In the genomic region with DNA sequence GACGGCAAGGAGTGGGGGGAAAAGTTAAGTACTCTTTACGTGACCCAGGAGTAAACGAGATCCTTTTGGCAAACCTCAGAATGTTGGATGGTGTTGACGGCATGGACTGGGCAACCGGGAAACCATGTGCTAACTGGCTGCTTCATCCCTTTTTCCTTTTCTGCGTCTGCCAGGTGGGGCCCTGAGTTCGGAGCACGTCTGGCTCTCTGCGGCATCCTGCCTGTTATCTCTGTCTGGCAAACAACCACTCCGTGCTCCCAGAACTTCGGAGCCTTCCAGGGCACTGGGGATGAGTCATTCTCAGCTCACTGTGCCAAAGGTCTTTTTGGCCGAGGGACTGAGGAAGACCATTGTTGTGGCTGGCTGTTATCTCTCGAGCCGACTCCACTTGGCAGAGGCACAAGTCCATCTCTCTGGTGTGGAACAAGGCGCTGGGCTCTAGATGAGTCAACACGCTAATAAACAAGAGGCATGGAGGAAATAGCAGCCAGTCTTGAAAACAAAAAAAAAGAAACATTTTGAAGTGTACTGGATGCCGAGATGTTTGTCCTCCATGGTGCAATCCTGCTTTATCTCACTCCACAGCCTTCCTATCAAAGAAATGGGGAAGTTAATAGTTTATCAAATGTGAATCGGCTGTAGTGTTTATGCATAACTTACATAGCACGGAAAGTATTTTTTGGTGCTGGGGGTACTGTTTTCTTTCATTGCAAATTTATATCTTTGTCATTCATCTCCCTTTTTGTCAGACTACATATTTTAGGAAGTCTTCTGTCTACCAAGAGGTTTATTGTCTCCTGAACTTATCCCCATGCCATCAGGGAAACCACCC, we compare ENCODE assay signal across 1 cellular context.
TF ChIP-seq lines count a peak whose summit lies in the region.

No MANE protein-coding gene starts in this region.

TF ChIP-seq in HepG2, 621 proteins besides CTCF, POLR2A, EP300 and RAD21 (continued from another document and continues in another):
- TF ChIP-seq, protein P1, sequence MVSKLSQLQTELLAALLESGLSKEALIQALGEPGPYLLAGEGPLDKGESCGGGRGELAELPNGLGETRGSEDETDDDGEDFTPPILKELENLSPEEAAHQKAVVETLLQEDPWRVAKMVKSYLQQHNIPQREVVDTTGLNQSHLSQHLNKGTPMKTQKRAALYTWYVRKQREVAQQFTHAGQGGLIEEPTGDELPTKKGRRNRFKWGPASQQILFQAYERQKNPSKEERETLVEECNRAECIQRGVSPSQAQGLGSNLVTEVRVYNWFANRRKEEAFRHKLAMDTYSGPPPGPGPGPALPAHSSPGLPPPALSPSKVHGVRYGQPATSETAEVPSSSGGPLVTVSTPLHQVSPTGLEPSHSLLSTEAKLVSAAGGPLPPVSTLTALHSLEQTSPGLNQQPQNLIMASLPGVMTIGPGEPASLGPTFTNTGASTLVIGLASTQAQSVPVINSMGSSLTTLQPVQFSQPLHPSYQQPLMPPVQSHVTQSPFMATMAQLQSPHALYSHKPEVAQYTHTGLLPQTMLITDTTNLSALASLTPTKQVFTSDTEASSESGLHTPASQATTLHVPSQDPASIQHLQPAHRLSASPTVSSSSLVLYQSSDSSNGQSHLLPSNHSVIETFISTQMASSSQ (IDR thresholded peaks at IDR 0.05; ENCODE audit: low read depth), result peak; percentile 17; the same call in 1 of the 2 replicates
- TF ChIP-seq, protein P1 (CRISPR knock-in tag; IDR thresholded peaks at IDR 0.05; ENCODE audit: borderline replicate concordance), result peak; percentile 78; the same call in 1 of the 2 replicates
- TF ChIP-seq ZNF3 (CRISPR knock-in tag; IDR thresholded peaks at IDR 0.05) (no peak; the same call in 1 of the 2 replicates), ZNF776 (CRISPR knock-in tag; IDR thresholded peaks at IDR 0.05) (no peak; the same call in 1 of the 2 replicates), RXRA (CRISPR knock-in tag; IDR thresholded peaks at IDR 0.05) (peak; percentile 100), HNRNPLL (IDR thresholded peaks at IDR 0.05; ENCODE audit: low read depth, low read length, poor library complexity, severe bottlenecking) (peak; percentile 59), ZNF296 (CRISPR knock-in tag; conservative IDR thresholded peaks at IDR 0.05) (no peak), NONO (IDR thresholded peaks at IDR 0.05) (no peak), NONO (CRISPR knock-in tag; conservative IDR thresholded peaks at IDR 0.05) (peak; percentile 93), ZNF446 (CRISPR knock-in tag; IDR thresholded peaks at IDR 0.05) (no peak), SNAI1 (CRISPR knock-in tag; IDR thresholded peaks at IDR 0.05; ENCODE audit: borderline replicate concordance) (no peak), KAT2B (IDR thresholded peaks at IDR 0.05; ENCODE audit: borderline replicate concordance, low read depth, low read length) (no peak), ZNF234 (CRISPR knock-in tag; conservative IDR thresholded peaks at IDR 0.05) (no peak), ZNF563 (CRISPR knock-in tag; IDR thresholded peaks at IDR 0.05) (peak; percentile 61; the same call in 1 of the 2 replicates), HNRNPL (IDR thresholded peaks at IDR 0.05; ENCODE audit: low read depth, low read length) (peak; percentile 86; the same call in 1 of the 2 replicates), SUZ12 (IDR thresholded peaks at IDR 0.05; ENCODE audit: low read depth, low read length) (no peak; the same call in 1 of the 2 replicates), NCOA5 (CRISPR knock-in tag; IDR thresholded peaks at IDR 0.05) (no peak), KDM3A (CRISPR knock-in tag; IDR thresholded peaks at IDR 0.05; ENCODE audit: low read depth) (peak; percentile 85), ELF3 (CRISPR knock-in tag; IDR thresholded peaks at IDR 0.05) (peak; percentile 93), MAFG (CRISPR knock-in tag; IDR thresholded peaks at IDR 0.05) (no peak), SIX1 (CRISPR knock-in tag; IDR thresholded peaks at IDR 0.05; ENCODE audit: borderline replicate concordance) (no peak; the same call in 1 of the 2 replicates), SRSF4 (IDR thresholded peaks at IDR 0.05; ENCODE audit: low read depth, low read length, poor library complexity, severe bottlenecking) (no peak), CREM (IDR thresholded peaks at IDR 0.05) (peak; percentile 84), CREM (CRISPR knock-in tag; IDR thresholded peaks at IDR 0.05) (no peak), JUNB (CRISPR knock-in tag; IDR thresholded peaks at IDR 0.05; ENCODE audit: borderline replicate concordance) (peak; percentile 100), MEIS2 (CRISPR knock-in tag; IDR thresholded peaks at IDR 0.05) (peak; percentile 46; the same call in 1 of the 2 replicates), TRIM24 (CRISPR knock-in tag; IDR thresholded peaks at IDR 0.05) (no peak), ZNF713 (CRISPR knock-in tag; IDR thresholded peaks at IDR 0.05) (no peak), SYNCRIP (IDR thresholded peaks at IDR 0.05; ENCODE audit: insufficient read depth, low read depth, low read length) (no peak), KDM1A (CRISPR knock-in tag; IDR thresholded peaks at IDR 0.05) (0 out of 2 replicates have a peak, but pooled peaks have one; percentile 46), YEATS2 (CRISPR knock-in tag; IDR thresholded peaks at IDR 0.05; ENCODE audit: borderline replicate concordance) (peak; percentile 78; the same call in 1 of the 2 replicates)
- TF ChIP-seq, protein P2, sequence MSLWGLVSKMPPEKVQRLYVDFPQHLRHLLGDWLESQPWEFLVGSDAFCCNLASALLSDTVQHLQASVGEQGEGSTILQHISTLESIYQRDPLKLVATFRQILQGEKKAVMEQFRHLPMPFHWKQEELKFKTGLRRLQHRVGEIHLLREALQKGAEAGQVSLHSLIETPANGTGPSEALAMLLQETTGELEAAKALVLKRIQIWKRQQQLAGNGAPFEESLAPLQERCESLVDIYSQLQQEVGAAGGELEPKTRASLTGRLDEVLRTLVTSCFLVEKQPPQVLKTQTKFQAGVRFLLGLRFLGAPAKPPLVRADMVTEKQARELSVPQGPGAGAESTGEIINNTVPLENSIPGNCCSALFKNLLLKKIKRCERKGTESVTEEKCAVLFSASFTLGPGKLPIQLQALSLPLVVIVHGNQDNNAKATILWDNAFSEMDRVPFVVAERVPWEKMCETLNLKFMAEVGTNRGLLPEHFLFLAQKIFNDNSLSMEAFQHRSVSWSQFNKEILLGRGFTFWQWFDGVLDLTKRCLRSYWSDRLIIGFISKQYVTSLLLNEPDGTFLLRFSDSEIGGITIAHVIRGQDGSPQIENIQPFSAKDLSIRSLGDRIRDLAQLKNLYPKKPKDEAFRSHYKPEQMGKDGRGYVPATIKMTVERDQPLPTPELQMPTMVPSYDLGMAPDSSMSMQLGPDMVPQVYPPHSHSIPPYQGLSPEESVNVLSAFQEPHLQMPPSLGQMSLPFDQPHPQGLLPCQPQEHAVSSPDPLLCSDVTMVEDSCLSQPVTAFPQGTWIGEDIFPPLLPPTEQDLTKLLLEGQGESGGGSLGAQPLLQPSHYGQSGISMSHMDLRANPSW (CRISPR knock-in tag; IDR thresholded peaks at IDR 0.05; ENCODE audit: borderline replicate concordance), result peak; percentile 82
- TF ChIP-seq, protein P3, sequence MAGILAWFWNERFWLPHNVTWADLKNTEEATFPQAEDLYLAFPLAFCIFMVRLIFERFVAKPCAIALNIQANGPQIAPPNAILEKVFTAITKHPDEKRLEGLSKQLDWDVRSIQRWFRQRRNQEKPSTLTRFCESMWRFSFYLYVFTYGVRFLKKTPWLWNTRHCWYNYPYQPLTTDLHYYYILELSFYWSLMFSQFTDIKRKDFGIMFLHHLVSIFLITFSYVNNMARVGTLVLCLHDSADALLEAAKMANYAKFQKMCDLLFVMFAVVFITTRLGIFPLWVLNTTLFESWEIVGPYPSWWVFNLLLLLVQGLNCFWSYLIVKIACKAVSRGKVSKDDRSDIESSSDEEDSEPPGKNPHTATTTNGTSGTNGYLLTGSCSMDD (CRISPR knock-in tag; IDR thresholded peaks at IDR 0.05), result no peak
- TF ChIP-seq, protein P4, sequence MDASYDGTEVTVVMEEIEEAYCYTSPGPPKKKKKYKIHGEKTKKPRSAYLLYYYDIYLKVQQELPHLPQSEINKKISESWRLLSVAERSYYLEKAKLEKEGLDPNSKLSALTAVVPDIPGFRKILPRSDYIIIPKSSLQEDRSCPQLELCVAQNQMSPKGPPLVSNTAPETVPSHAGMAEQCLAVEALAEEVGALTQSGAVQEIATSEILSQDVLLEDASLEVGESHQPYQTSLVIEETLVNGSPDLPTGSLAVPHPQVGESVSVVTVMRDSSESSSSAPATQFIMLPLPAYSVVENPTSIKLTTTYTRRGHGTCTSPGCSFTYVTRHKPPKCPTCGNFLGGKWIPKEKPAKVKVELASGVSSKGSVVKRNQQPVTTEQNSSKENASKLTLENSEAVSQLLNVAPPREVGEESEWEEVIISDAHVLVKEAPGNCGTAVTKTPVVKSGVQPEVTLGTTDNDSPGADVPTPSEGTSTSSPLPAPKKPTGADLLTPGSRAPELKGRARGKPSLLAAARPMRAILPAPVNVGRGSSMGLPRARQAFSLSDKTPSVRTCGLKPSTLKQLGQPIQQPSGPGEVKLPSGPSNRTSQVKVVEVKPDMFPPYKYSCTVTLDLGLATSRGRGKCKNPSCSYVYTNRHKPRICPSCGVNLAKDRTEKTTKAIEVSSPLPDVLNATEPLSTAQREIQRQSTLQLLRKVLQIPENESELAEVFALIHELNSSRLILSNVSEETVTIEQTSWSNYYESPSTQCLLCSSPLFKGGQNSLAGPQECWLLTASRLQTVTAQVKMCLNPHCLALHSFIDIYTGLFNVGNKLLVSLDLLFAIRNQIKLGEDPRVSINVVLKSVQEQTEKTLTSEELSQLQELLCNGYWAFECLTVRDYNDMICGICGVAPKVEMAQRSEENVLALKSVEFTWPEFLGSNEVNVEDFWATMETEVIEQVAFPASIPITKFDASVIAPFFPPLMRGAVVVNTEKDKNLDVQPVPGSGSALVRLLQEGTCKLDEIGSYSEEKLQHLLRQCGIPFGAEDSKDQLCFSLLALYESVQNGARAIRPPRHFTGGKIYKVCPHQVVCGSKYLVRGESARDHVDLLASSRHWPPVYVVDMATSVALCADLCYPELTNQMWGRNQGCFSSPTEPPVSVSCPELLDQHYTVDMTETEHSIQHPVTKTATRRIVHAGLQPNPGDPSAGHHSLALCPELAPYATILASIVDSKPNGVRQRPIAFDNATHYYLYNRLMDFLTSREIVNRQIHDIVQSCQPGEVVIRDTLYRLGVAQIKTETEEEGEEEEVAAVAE (CRISPR knock-in tag; IDR thresholded peaks at IDR 0.05; ENCODE audit: borderline replicate concordance), result no peak; the same call in 1 of the 2 replicates
- TF ChIP-seq, protein P5, sequence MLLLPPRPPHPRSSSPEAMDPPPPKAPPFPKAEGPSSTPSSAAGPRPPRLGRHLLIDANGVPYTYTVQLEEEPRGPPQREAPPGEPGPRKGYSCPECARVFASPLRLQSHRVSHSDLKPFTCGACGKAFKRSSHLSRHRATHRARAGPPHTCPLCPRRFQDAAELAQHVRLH (CRISPR knock-in tag; IDR thresholded peaks at IDR 0.05; ENCODE audit: borderline replicate concordance, low read depth), result peak; percentile 98
- TF ChIP-seq, protein P6, sequence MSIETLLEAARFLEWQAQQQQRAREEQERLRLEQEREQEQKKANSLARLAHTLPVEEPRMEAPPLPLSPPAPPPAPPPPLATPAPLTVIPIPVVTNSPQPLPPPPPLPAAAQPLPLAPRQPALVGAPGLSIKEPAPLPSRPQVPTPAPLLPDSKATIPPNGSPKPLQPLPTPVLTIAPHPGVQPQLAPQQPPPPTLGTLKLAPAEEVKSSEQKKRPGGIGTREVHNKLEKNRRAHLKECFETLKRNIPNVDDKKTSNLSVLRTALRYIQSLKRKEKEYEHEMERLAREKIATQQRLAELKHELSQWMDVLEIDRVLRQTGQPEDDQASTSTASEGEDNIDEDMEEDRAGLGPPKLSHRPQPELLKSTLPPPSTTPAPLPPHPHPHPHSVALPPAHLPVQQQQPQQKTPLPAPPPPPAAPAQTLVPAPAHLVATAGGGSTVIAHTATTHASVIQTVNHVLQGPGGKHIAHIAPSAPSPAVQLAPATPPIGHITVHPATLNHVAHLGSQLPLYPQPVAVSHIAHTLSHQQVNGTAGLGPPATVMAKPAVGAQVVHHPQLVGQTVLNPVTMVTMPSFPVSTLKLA (IDR thresholded peaks at IDR 0.05), result peak; percentile 48; the same call in 1 of the 2 replicates
- TF ChIP-seq, protein P7, sequence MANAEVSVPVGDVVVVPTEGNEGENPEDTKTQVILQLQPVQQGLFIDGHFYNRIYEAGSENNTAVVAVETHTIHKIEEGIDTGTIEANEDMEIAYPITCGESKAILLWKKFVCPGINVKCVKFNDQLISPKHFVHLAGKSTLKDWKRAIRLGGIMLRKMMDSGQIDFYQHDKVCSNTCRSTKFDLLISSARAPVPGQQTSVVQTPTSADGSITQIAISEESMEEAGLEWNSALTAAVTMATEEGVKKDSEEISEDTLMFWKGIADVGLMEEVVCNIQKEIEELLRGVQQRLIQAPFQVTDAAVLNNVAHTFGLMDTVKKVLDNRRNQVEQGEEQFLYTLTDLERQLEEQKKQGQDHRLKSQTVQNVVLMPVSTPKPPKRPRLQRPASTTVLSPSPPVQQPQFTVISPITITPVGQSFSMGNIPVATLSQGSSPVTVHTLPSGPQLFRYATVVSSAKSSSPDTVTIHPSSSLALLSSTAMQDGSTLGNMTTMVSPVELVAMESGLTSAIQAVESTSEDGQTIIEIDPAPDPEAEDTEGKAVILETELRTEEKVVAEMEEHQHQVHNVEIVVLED (CRISPR knock-in tag; IDR thresholded peaks at IDR 0.05; ENCODE audit: borderline replicate concordance), result peak; percentile 75
- TF ChIP-seq, protein P8, sequence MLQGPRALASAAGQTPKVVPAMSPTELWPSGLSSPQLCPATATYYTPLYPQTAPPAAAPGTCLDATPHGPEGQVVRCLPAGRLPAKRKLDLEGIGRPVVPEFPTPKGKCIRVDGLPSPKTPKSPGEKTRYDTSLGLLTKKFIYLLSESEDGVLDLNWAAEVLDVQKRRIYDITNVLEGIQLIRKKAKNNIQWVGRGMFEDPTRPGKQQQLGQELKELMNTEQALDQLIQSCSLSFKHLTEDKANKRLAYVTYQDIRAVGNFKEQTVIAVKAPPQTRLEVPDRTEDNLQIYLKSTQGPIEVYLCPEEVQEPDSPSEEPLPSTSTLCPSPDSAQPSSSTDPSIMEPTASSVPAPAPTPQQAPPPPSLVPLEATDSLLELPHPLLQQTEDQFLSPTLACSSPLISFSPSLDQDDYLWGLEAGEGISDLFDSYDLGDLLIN (CRISPR knock-in tag; IDR thresholded peaks at IDR 0.05; ENCODE audit: borderline replicate concordance), result no peak
